ENCODE assay signal across 27 cellular contexts in the genomic region with DNA sequence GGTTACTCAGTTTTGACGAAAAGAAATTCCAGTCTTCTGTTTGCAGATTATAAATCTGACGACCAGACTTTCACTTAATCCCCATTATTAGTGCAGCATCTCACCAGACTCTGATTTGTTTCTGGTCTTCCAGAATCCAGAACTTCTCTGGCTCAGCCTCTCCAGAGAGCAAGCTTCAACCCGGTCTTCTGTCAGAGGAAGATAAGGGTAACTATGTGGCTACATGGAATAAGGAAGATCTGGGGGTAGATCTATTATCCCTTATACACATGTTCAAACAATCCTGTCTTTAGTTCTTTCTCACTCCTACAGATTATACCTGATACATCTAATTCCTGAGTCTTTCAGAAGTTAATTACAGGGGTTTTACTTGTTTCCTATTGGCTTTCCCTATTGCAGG.
"Had no signal": no experiment of that assay in that cellular context is flagged by ENCODE, and none has a peak within 500 bp of the region (broad histone marks: within the 10 kb centered on the region; RNA-seq: fewer than 3 reads in every experiment).

No MANE protein-coding gene starts in this region.

- H3K27me3 Mint-ChIP-seq: naive thymus-derived CD4-positive, alpha-beta T cell; natural killer cell treated with Interleukin-12 subunit alpha and Interleukin-12 subunit beta and Interleukin-15 and Interleukin-18, amount 100 ng/mL, for 72 hours; stimulated activated memory B cell treated with anti-CD40 and anti-IgM and Interleukin-4, amounts not matched to agents 10 μg/mL and 1 μg/mL and 100 μg/mL, for 72 hours had no signal

- ATAC-seq: heart right ventricle; mucosa of descending colon; naive thymus-derived CD4-positive, alpha-beta T cell; natural killer cell treated with Interleukin-12 subunit alpha and Interleukin-12 subunit beta and Interleukin-15 and Interleukin-18, amount 100 ng/mL, for 72 hours; pancreas; right cardiac atrium; sciatic nerve; stimulated activated memory B cell treated with anti-CD40 and anti-IgM and Interleukin-4, amounts not matched to agents 10 μg/mL and 1 μg/mL and 100 μg/mL, for 72 hours; stimulated activated naive CD8-positive, alpha-beta T cell treated with anti-CD3 and anti-CD28 coated beads, Interleukin-15, Interleukin-2, amounts not matched to agents 100 U/mL and 50 U/mL, for 24 hours; upper lobe of right lung had no signal

- H3K27ac ChIP-seq: heart right ventricle, hepatocyte, left ventricle myocardium inferior, pancreas, prostate gland, skin epidermis, spleen, suprapubic skin, thoracic aorta, tibial artery, upper lobe of right lung had no signal

- H3K4me3 Mint-ChIP-seq: naive thymus-derived CD4-positive, alpha-beta T cell; natural killer cell treated with Interleukin-12 subunit alpha and Interleukin-12 subunit beta and Interleukin-15 and Interleukin-18, amount 100 ng/mL, for 72 hours; neural crest cell; stimulated activated memory B cell treated with anti-CD40 and anti-IgM and Interleukin-4, amounts not matched to agents 10 μg/mL and 1 μg/mL and 100 μg/mL, for 72 hours had no signal

- H3K27me3 ChIP-seq: heart right ventricle, hepatocyte, pancreas, spleen, suprapubic skin, tibial artery, upper lobe of right lung had no signal

- DNase-seq: heart right ventricle; islet precursor cell; left ventricle myocardium inferior; mesendoderm; midbrain; mucosa of descending colon; naive thymus-derived CD4-positive, alpha-beta T cell; nucleus accumbens; pancreas; posterior cingulate gyrus; right cardiac atrium; spleen; stimulated activated CD4-positive, alpha-beta T cell treated with anti-CD3 and anti-CD28 coated beads, Interleukin-4, amount 100 ng/mL, for 24 hours; stimulated activated naive CD8-positive, alpha-beta T cell treated with anti-CD3 and anti-CD28 coated beads, Interleukin-15, Interleukin-2, amounts not matched to agents 100 U/mL and 50 U/mL, for 24 hours; tibial artery; trophoblast cell; upper lobe of right lung had no signal

- H3K4me1 Mint-ChIP-seq: stimulated activated memory B cell treated with anti-CD40 and anti-IgM and Interleukin-4, amounts not matched to agents 10 μg/mL and 1 μg/mL and 100 μg/mL, for 72 hours had no signal

- H3K9me3 Mint-ChIP-seq: naive thymus-derived CD4-positive, alpha-beta T cell; natural killer cell treated with Interleukin-12 subunit alpha and Interleukin-12 subunit beta and Interleukin-15 and Interleukin-18, amount 100 ng/mL, for 72 hours; neural crest cell; stimulated activated memory B cell treated with anti-CD40 and anti-IgM and Interleukin-4, amounts not matched to agents 10 μg/mL and 1 μg/mL and 100 μg/mL, for 72 hours had no signal

- H3K36me3 ChIP-seq: pancreas, prostate gland, suprapubic skin had no signal

- H3K4me3 ChIP-seq: heart right ventricle, hepatocyte, left ventricle myocardium inferior, lung, mucosa of descending colon, pancreas, prostate gland, skin epidermis, spleen, suprapubic skin, thoracic aorta, tibial artery, upper lobe of right lung had no signal

- H3K27ac Mint-ChIP-seq: naive thymus-derived CD4-positive, alpha-beta T cell; natural killer cell treated with Interleukin-12 subunit alpha and Interleukin-12 subunit beta and Interleukin-15 and Interleukin-18, amount 100 ng/mL, for 72 hours; stimulated activated memory B cell treated with anti-CD40 and anti-IgM and Interleukin-4, amounts not matched to agents 10 μg/mL and 1 μg/mL and 100 μg/mL, for 72 hours had no signal

- H3K4me1 ChIP-seq: heart right ventricle, left ventricle myocardium inferior, pancreas, prostate gland, spleen, suprapubic skin, tibial artery, upper lobe of right lung had no signal

- H3K9me3 ChIP-seq: heart right ventricle, left ventricle myocardium inferior, mucosa of descending colon, pancreas, prostate gland, spleen, suprapubic skin, thoracic aorta, tibial artery, upper lobe of right lung had no signal
